Comparison of ENCODE assay signal across 26 cellular contexts in the genomic region with DNA sequence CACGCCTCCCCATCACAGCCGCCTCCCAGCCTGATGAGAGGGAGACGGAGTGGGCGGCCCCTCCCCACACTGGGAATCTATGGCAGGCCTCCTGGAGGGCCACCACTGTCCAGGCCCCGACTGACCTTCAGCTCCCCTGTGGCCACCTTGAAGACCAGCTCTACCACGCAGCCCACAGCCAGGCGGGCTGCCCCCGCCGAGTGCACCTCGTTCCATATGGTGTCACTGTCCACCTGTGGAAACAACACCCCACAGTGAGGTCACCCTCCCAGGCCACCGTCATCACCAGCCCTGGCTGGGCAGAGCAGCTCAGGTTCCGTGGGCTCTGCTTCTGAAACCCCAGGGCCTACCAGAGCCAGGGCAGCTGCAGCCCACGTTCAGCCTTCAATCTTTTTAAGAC.
"Had no signal": no experiment of that assay in that cellular context is flagged by ENCODE, and none has a peak within 500 bp of the region (broad histone marks: within the 10 kb centered on the region; RNA-seq: fewer than 3 reads in every experiment).

No MANE protein-coding gene starts in this region.

- ATAC-seq: foreskin keratinocyte; gastroesophageal sphincter; left colon; left ventricle myocardium superior; lower lobe of right lung; natural killer cell; pancreas; stimulated activated naive B cell treated with anti-CD40 and anti-IgM and Interleukin-4, amounts not matched to agents 10 μg/mL and 1 μg/mL and 100 μg/mL, for 72 hours had no signal

- H3K27me3 ChIP-seq: esophagus muscularis mucosa, gastroesophageal sphincter, heart left ventricle, neutrophil, pancreas, right lobe of liver, stomach, testis, tibial artery had no signal

- H3K4me3 Mint-ChIP-seq: immature natural killer cell; natural killer cell; stimulated activated naive B cell treated with anti-CD40 and anti-IgM and Interleukin-4, amounts not matched to agents 10 μg/mL and 1 μg/mL and 100 μg/mL, for 72 hours; type B pancreatic cell had no signal

- H3K27ac ChIP-seq: coronary artery, esophagus muscularis mucosa, foreskin keratinocyte, gastroesophageal sphincter, heart left ventricle, lower lobe of right lung, neutrophil, pancreas, right lobe of liver, stomach, testis, tibial artery had no signal

- H3K4me1 Mint-ChIP-seq: stimulated activated naive B cell treated with anti-CD40 and anti-IgM and Interleukin-4, amounts not matched to agents 10 μg/mL and 1 μg/mL and 100 μg/mL, for 72 hours had no signal

- DNase-seq: dermis blood vessel endothelial cell; effector memory CD4-positive, alpha-beta T cell; foreskin keratinocyte; heart left ventricle; hippocampal formation; immature natural killer cell; islet precursor cell; kidney glomerular epithelial cell; left colon; left ventricle myocardium superior; lower lobe of right lung; natural killer cell; pancreas; right lobe of liver; small intestine; stimulated activated CD4-positive, alpha-beta T cell treated with anti-CD3 and anti-CD28 coated beads, Interleukin-15, amount 100 ng/mL, for 24 hours; stimulated activated CD4-positive, alpha-beta T cell treated with anti-CD3 and anti-CD28 coated beads, Interleukin-4, amount 100 ng/mL, for 24 hours; stimulated activated naive B cell treated with anti-CD40 and anti-IgM and Interleukin-4, amounts not matched to agents 10 μg/mL and 1 μg/mL and 100 μg/mL, for 72 hours; stomach; testis; tibial artery had no signal

- H3K36me3 ChIP-seq: pancreas, right lobe of liver had no signal

- H3K36me3 Mint-ChIP-seq: natural killer cell had no signal

- H3K9me3 ChIP-seq: esophagus muscularis mucosa, gastroesophageal sphincter, heart left ventricle, lower lobe of right lung, neutrophil, pancreas, right lobe of liver, stomach, testis, tibial artery had no signal

- H3K4me1 ChIP-seq: esophagus muscularis mucosa, foreskin keratinocyte, gastroesophageal sphincter, heart left ventricle, lower lobe of right lung, pancreas, right lobe of liver, stomach, testis, tibial artery had no signal

- H3K27me3 Mint-ChIP-seq: stimulated activated naive B cell treated with anti-CD40 and anti-IgM and Interleukin-4, amounts not matched to agents 10 μg/mL and 1 μg/mL and 100 μg/mL, for 72 hours; type B pancreatic cell had no signal

- H3K27ac Mint-ChIP-seq: natural killer cell; stimulated activated naive B cell treated with anti-CD40 and anti-IgM and Interleukin-4, amounts not matched to agents 10 μg/mL and 1 μg/mL and 100 μg/mL, for 72 hours; type B pancreatic cell had no signal

- H3K4me3 ChIP-seq: coronary artery, esophagus muscularis mucosa, gastroesophageal sphincter, heart left ventricle, lower lobe of right lung, pancreas, right lobe of liver, stomach, testis, tibial artery had no signal

- H3K9me3 Mint-ChIP-seq: immature natural killer cell; natural killer cell; stimulated activated naive B cell treated with anti-CD40 and anti-IgM and Interleukin-4, amounts not matched to agents 10 μg/mL and 1 μg/mL and 100 μg/mL, for 72 hours; type B pancreatic cell had no signal
